17 cellular contexts compared by ENCODE assay signal in genomic region chr13:55000844-55001243, GRCh38.
DNase-seq lines count a peak whose midpoint lies in the region; ATAC-seq, FAIRE-seq and TF ChIP-seq lines count a peak whose summit lies in the region.
"Had no signal": no experiment of that assay in that cellular context is flagged by ENCODE, and none has a peak within 500 bp of the region (broad histone marks: within the 10 kb centered on the region; RNA-seq: fewer than 3 reads in every experiment).

No MANE protein-coding gene starts in this region.

- POLR2A ChIA-PET in H1 (lab: Charles Lee; ENCODE audit: partially characterized antibody), result interaction anchor here (1.1 kb wide), 1 partner anchor 8 kb away, joined by 3 read pairs; no protein-coding TSS in a partner anchor

- H2BK20ac ChIP-seq in H9 (ENCODE audit: low read depth, low read length, poor library complexity, severe bottlenecking) (no peak overlapping the region), H1 (ENCODE audit: low read length) (no peak overlapping the region)

- H3K4me1 ChIP-seq in H9 (ENCODE audit: insufficient read depth, low read length) (peaks cover 9% of the 10 kb centered on the region; the same call in 1 of the 2 replicates), H1 (replicated peaks in 1 of 4; ENCODE audit: control insufficient read depth in 3 of 4, insufficient read depth in 4 of 4, low read length in 3 of 4) (peaks cover 0 to 21% (median 16%) of the 10 kb centered on the region in 4 experiments; a peak in 6 of 7 replicates), iPS-15b (ENCODE audit: control insufficient read depth, insufficient read depth, low read length) (peaks cover 31% of the 10 kb centered on the region), mesendoderm (ENCODE audit: control insufficient read depth, low read depth, low read length) (peaks cover 2% of the 10 kb centered on the region)
- H3K4me1 ChIP-seq: BLaER1, Caco-2 had no signal

- TF ChIP-seq CTCF in H9 (conservative IDR thresholded peaks at IDR 0.05) (no peak), H1 (IDR thresholded peaks at IDR 0.05; ENCODE audit: control extremely low read depth in 1 of 3, insufficient read depth in 1 of 3, low read depth in 1 of 3, low read length in 3 of 3) (no peak)

- no peak overlapping the region for H4K8ac ChIP-seq in H9 (replicated peaks; ENCODE audit: insufficient read length, low read depth, low read length)
- H4K8ac ChIP-seq in H1 (ENCODE audit: extremely low read depth, insufficient read depth, low read length), result no peak overlapping the region
- H4K8ac ChIP-seq in mesendoderm (ENCODE audit: low read depth, low read length), result no peak overlapping the region

- H3K27me3 ChIP-seq in H9 (ENCODE audit: insufficient read depth, low read length), result no peaks in the 10 kb centered on the region
- H3K27me3 ChIP-seq in H1 (replicated peaks in 1 of 4; ENCODE audit: control insufficient read depth in 3 of 4, extremely low read depth in 1 of 4, insufficient read depth in 3 of 4, low read length in 3 of 4), result no peaks in the 10 kb centered on the region
- H3K27me3 ChIP-seq in iPS-15b (ENCODE audit: control insufficient read depth, insufficient read depth, low read length), result no peaks in the 10 kb centered on the region
- H3K27me3 ChIP-seq in mesendoderm (ENCODE audit: insufficient read depth, low read length, poor library complexity), result no peaks in the 10 kb centered on the region
- H3K27me3 ChIP-seq: BLaER1 had no signal

- H2AK5ac ChIP-seq in H9 (ENCODE audit: insufficient read length, low read length) (no peak overlapping the region), H1 (ENCODE audit: low read depth, low read length) (no peak overlapping the region), mesendoderm (ENCODE audit: low read length) (no peak overlapping the region)

- no CpG with 5 or more reads among the region's 5 CpGs for WGBS in H9 (ENCODE audit: extremely low coverage, insufficient read length, low lambda C conversion rate)
- 20% methylated on average over 5 of the region's 5 CpGs; no CpG with 5 or more reads in 1 of the 2 experiments for WGBS in H1 (ENCODE audit: extremely low coverage in 1 of 2, insufficient coverage in 1 of 2, insufficient read length in 1 of 2, insufficient replicate concordance in 2 of 2, low coverage in 1 of 2, low lambda C conversion rate in 2 of 2, missing lambda C conversion rate in 1 of 2), 2 experiments
- no CpG with 5 or more reads among the region's 5 CpGs for WGBS in mesendoderm (ENCODE audit: extremely low coverage, insufficient coverage, low lambda C conversion rate)

- no peak overlapping the region for H3T11ph ChIP-seq in H9 (ENCODE audit: low read length)

- peaks cover 24 to 40% of the 10 kb centered on the region in 2 experiments for H3K9me3 Mint-ChIP-seq in H9
- peaks cover 8% of the 10 kb centered on the region for H3K9me3 Mint-ChIP-seq in stimulated activated effector memory CD8-positive, alpha-beta T cell treated with anti-CD3 and anti-CD28 coated beads, Interleukin-12 subunit alpha, Interleukin-12 subunit beta, amount 100 ng/mL, for 72 hours

- H2BK12ac ChIP-seq in H9 (ENCODE audit: insufficient read length, low read depth, low read length), result no peak overlapping the region
- no peak overlapping the region; the same call in 1 of the 2 replicates for H2BK12ac ChIP-seq in H1 (ENCODE audit: low read depth, low read length)

- peaks cover 52 to 59% of the 10 kb centered on the region in 2 experiments for H3K4me1 Mint-ChIP-seq in H9
- no peaks in the 10 kb centered on the region for H3K4me1 Mint-ChIP-seq in stimulated activated effector memory CD8-positive, alpha-beta T cell treated with anti-CD3 and anti-CD28 coated beads, Interleukin-12 subunit alpha, Interleukin-12 subunit beta, amount 100 ng/mL, for 72 hours
- H3K4me1 Mint-ChIP-seq: CD8-positive, alpha-beta memory T cell had no signal

- H3K23ac ChIP-seq in H9 (ENCODE audit: insufficient read length, low read depth, low read length), result no peak overlapping the region
- H3K23ac ChIP-seq in H1 (ENCODE audit: insufficient read length), result no peak overlapping the region
- no peak overlapping the region for H3K23ac ChIP-seq in mesendoderm (ENCODE audit: low read length)

- H3K18ac ChIP-seq in H9 (ENCODE audit: insufficient read length, low read depth, low read length), result no peak overlapping the region
- peak overlapping the region; percentile 79 for H3K18ac ChIP-seq in H1 (ENCODE audit: extremely low read depth, low read length)
- H3K18ac ChIP-seq in mesendoderm (ENCODE audit: low read length), result no peak overlapping the region

- FAIRE-seq in H1 (lab: Jason Lieb, UNC), result peak; percentile 66
- FAIRE-seq: GM12892, GM19239, H54 had no signal

- H3K9me3 ChIP-seq in H9 (ENCODE audit: control insufficient read depth, low read depth, low read length) (peaks cover 11% of the 10 kb centered on the region), H1 (ENCODE audit: insufficient read depth in 2 of 2, low read depth in 1 of 2, low read length in 1 of 2) (peaks cover 16% of the 10 kb centered on the region in 2 experiments), iPS-15b (ENCODE audit: control insufficient read depth, insufficient read depth, low read length) (peaks cover 6% of the 10 kb centered on the region)
- H3K9me3 ChIP-seq: Caco-2 had no signal

- no peaks in the 10 kb centered on the region for H3K23me2 ChIP-seq in H9 (ENCODE audit: insufficient read length, low read depth, low read length, poor library complexity, severe bottlenecking)
- no peaks in the 10 kb centered on the region for H3K23me2 ChIP-seq in H1 (ENCODE audit: low read depth, low read length)

- TF ChIP-seq RAD21 in H1 (IDR thresholded peaks at IDR 0.05 in 1 of 2, conservative IDR thresholded peaks at IDR 0.05 in 1 of 2; ENCODE audit: low read depth in 2 of 2, low read length in 2 of 2), result 0 out of 4 replicates have a peak, but pooled peaks of 1 of the 2 experiments have one; percentile 0

- H3K4me3 Mint-ChIP-seq in H9, result peak overlapping the region in 1 of 2 experiments; percentile 37; a peak in 4 of 5 replicates
- no peak overlapping the region for H3K4me3 Mint-ChIP-seq in stimulated activated effector memory CD8-positive, alpha-beta T cell treated with anti-CD3 and anti-CD28 coated beads, Interleukin-12 subunit alpha, Interleukin-12 subunit beta, amount 100 ng/mL, for 72 hours
- H3K4me3 Mint-ChIP-seq: CD8-positive, alpha-beta memory T cell had no signal

- no peak overlapping the region for H3K9ac ChIP-seq in H9 (ENCODE audit: extremely low read depth, insufficient read length, low read length)
- no peak overlapping the region for H3K9ac ChIP-seq in H1 (replicated peaks in 1 of 4; ENCODE audit: extremely low read depth in 1 of 4, low read depth in 3 of 4, low read length in 3 of 4)
- peak overlapping the region; percentile 26 for H3K9ac ChIP-seq in iPS-15b (ENCODE audit: low read depth, low read length)
- no peak overlapping the region for H3K9ac ChIP-seq in mesendoderm (ENCODE audit: low read length)
- H3K9ac ChIP-seq: BLaER1 had no signal

- DNase-seq in H9 (peak; percentile 91), H1 (ENCODE audit: low read depth in 1 of 2, low spot score in 2 of 2) (peak in 1 of 2 experiments; percentile 67), mesendoderm (no peak)
- DNase-seq in effector CD4-positive, alpha-beta T cell, result no peak
- no peak for DNase-seq in stimulated activated effector memory CD8-positive, alpha-beta T cell treated with anti-CD3 and anti-CD28 coated beads, Interleukin-12 subunit alpha, Interleukin-12 subunit beta, amount 100 ng/mL, for 72 hours (ENCODE audit: low spot score in 2 of 2)
- DNase-seq: 8988T; AML-193; Caco-2; CD8-positive, alpha-beta memory T cell; DND-41; GDM1 had no signal

- H3K56ac ChIP-seq in H9 (ENCODE audit: insufficient read length, low read depth, low read length) (no peak overlapping the region), H1 (replicated peaks; ENCODE audit: insufficient read length, low read depth, low read length) (peak overlapping the region; percentile 40), mesendoderm (ENCODE audit: low read length) (peak overlapping the region; percentile 35)

- ATAC-seq in GM21367 (IDR thresholded peaks at IDR 0.05; ENCODE audit: unreplicated experiment), result no peak
- no peak for ATAC-seq in stimulated activated effector memory CD8-positive, alpha-beta T cell treated with anti-CD3 and anti-CD28 coated beads, Interleukin-12 subunit alpha, Interleukin-12 subunit beta, amount 100 ng/mL, for 72 hours

- H2AFZ ChIP-seq in H9 (ENCODE audit: low read length) (no peak overlapping the region), H1 (ENCODE audit: low read length) (no peak overlapping the region)

- no peaks in the 10 kb centered on the region for H3K79me2 ChIP-seq in H9 (ENCODE audit: insufficient read depth, low read length)
- no peaks in the 10 kb centered on the region for H3K79me2 ChIP-seq in H1 (ENCODE audit: control insufficient read depth in 1 of 2, insufficient read depth in 2 of 2, low read length in 2 of 2)
- no peaks in the 10 kb centered on the region for H3K79me2 ChIP-seq in mesendoderm (ENCODE audit: control insufficient read depth, insufficient read depth, low read length)

- H4K91ac ChIP-seq in H9 (ENCODE audit: insufficient read length, low read depth, low read length) (no peak overlapping the region), H1 (replicated peaks; ENCODE audit: insufficient read length, low read length) (peak overlapping the region; percentile 61)

- no peak overlapping the region for H2BK15ac ChIP-seq in H9 (ENCODE audit: low read depth, low read length)
- H2BK15ac ChIP-seq in H1 (ENCODE audit: low read length), result no peak overlapping the region
- no peak overlapping the region for H2BK15ac ChIP-seq in mesendoderm (replicated peaks; ENCODE audit: low read depth)

- H3K4me2 ChIP-seq in H9 (ENCODE audit: insufficient read depth, insufficient read length, low read length) (no peak overlapping the region), H1 (ENCODE audit: insufficient read depth in 1 of 2, low read depth in 2 of 2, low read length in 2 of 2) (peak overlapping the region; percentile 15 to 34; a peak in 3 of 4 replicates), mesendoderm (ENCODE audit: low read length) (no peak overlapping the region)
- H3K4me2 ChIP-seq: BLaER1 had no signal

- H3K4me3 ChIP-seq in H1 (ENCODE audit: extremely low read depth in 1 of 4, insufficient read depth in 2 of 4, low read depth in 3 of 4, low read length in 4 of 4) (no peak overlapping the region; a peak in 1 of 8 replicates), iPS-15b (ENCODE audit: low read depth, low read length) (peak overlapping the region; percentile 2), mesendoderm (ENCODE audit: low read length) (no peak overlapping the region)
- H3K4me3 ChIP-seq: BLaER1 had no signal

- CTCF ChIA-PET in H1 (lab: Charles Lee; ENCODE audit: partially characterized antibody), result interaction anchor here (0.6 to 1.9 kb wide), 4 partner anchors 12 to 244 kb away, joined by 3 to 5 read pairs (median 4); no protein-coding TSS in a partner anchor

- no peak overlapping the region for H4K5ac ChIP-seq in H9 (ENCODE audit: insufficient read length, low read depth, low read length)
- peak overlapping the region; percentile 92 for H4K5ac ChIP-seq in H1 (ENCODE audit: insufficient read length, low read depth, low read length)
- no peak overlapping the region for H4K5ac ChIP-seq in mesendoderm (ENCODE audit: low read length)

- H4K20me1 ChIP-seq in H9 (ENCODE audit: control insufficient read depth, insufficient read depth, insufficient read length), result no peaks in the 10 kb centered on the region
- H4K20me1 ChIP-seq in H1 (replicated peaks in 1 of 2; ENCODE audit: control insufficient read depth in 1 of 2, insufficient read depth in 2 of 2, low read length in 2 of 2), result no peaks in the 10 kb centered on the region
- H4K20me1 ChIP-seq: BLaER1 had no signal

- H2BK120ac ChIP-seq in H9 (ENCODE audit: low read depth, low read length, poor library complexity, severe bottlenecking) (no peak overlapping the region), H1 (replicated peaks; ENCODE audit: low read depth, low read length) (peak overlapping the region; percentile 99), mesendoderm (ENCODE audit: low read depth, low read length) (no peak overlapping the region)

- H3K27ac ChIP-seq in H9 (ENCODE audit: insufficient read length, low read depth, low read length) (peak overlapping the region; percentile 5), H1 (ENCODE audit: low read depth, low read length) (peak overlapping the region; percentile 44; the same call in 1 of the 2 replicates), mesendoderm (ENCODE audit: low read depth, low read length) (no peak overlapping the region)
- H3K27ac ChIP-seq: BLaER1 had no signal

- no peaks in the 10 kb centered on the region for H3K79me1 ChIP-seq in H9 (ENCODE audit: insufficient read depth, low read depth, low read length, poor library complexity, severe bottlenecking)
- H3K79me1 ChIP-seq in H1 (ENCODE audit: low read depth, low read length), result no peaks in the 10 kb centered on the region
- H3K79me1 ChIP-seq in mesendoderm (ENCODE audit: low read length), result no peaks in the 10 kb centered on the region

- H3K36me3 ChIP-seq in H1 (ENCODE audit: control insufficient read depth in 2 of 4, insufficient read depth in 4 of 4, low read length in 3 of 4) (peaks cover 0 to 17% (median 7%) of the 10 kb centered on the region in 4 experiments; a peak in 3 of 8 replicates), iPS-15b (ENCODE audit: control insufficient read depth, insufficient read depth, low read length) (peaks cover 7% of the 10 kb centered on the region), mesendoderm (ENCODE audit: control insufficient read depth, insufficient read depth, low read length) (no peaks in the 10 kb centered on the region)
- H3K36me3 ChIP-seq: BLaER1 had no signal

- H3K4ac ChIP-seq in H9 (ENCODE audit: low read depth, low read length) (no peak overlapping the region), H1 (replicated peaks; ENCODE audit: insufficient read length, low read depth, low read length) (peak overlapping the region; percentile 97), mesendoderm (ENCODE audit: low read depth, low read length) (peak overlapping the region; percentile 38)

- H3K14ac ChIP-seq in H9 (ENCODE audit: insufficient read depth, low read length), result no peak overlapping the region
- no peak overlapping the region for H3K14ac ChIP-seq in H1 (ENCODE audit: insufficient read length)

- no peak overlapping the region for H2BK5ac ChIP-seq in H9 (ENCODE audit: insufficient read length, low read length)
- peak overlapping the region; percentile 93; the same call in 1 of the 2 replicates for H2BK5ac ChIP-seq in H1 (ENCODE audit: low read depth, low read length)
- peak overlapping the region; percentile 64 for H2BK5ac ChIP-seq in mesendoderm (ENCODE audit: low read length)

- H3K27me3 Mint-ChIP-seq in H9 (ENCODE audit: low read depth), result no peaks in the 10 kb centered on the region

- TF ChIP-seq POLR2A in H1 (IDR thresholded peaks at IDR 0.05; ENCODE audit: control extremely low read depth in 1 of 2, low read depth in 2 of 2, low read length in 2 of 2), result peak; percentile 59 to 60; a peak in 2 of 3 replicates

- peaks cover 44 to 56% (median 49%) of the 10 kb centered on the region in 3 experiments for H3K36me3 Mint-ChIP-seq in H9 (ENCODE audit: insufficient read depth in 1 of 3, low read depth in 3 of 3)
- no peaks in the 10 kb centered on the region for H3K36me3 Mint-ChIP-seq in stimulated activated effector memory CD8-positive, alpha-beta T cell treated with anti-CD3 and anti-CD28 coated beads, Interleukin-12 subunit alpha, Interleukin-12 subunit beta, amount 100 ng/mL, for 72 hours
- H3K36me3 Mint-ChIP-seq: CD8-positive, alpha-beta memory T cell had no signal

- H3K27ac Mint-ChIP-seq in H9, result peak overlapping the region; percentile 89 to 98 (median 93); a peak in 6 of 7 replicates
- no peak overlapping the region for H3K27ac Mint-ChIP-seq in stimulated activated effector memory CD8-positive, alpha-beta T cell treated with anti-CD3 and anti-CD28 coated beads, Interleukin-12 subunit alpha, Interleukin-12 subunit beta, amount 100 ng/mL, for 72 hours
- H3K27ac Mint-ChIP-seq: CD8-positive, alpha-beta memory T cell had no signal

- TF ChIP-seq EP300 in H1 (IDR thresholded peaks at IDR 0.05; ENCODE audit: borderline replicate concordance in 1 of 2, low read depth in 2 of 2, low read length in 2 of 2), result peak in 1 of 2 experiments; percentile 8; a peak in 1 of 3 replicates

Comparison
In these comparisons a context has a peak if more than half of its experiments do, and no peak if none do; other contexts are left out.
1. H3K4me2 ChIP-seq: peak in H1 (2 of 2); none in H9 (single experiment) and mesendoderm (single experiment).